ENCODE assay signal across 2 cellular contexts in the genomic region with DNA sequence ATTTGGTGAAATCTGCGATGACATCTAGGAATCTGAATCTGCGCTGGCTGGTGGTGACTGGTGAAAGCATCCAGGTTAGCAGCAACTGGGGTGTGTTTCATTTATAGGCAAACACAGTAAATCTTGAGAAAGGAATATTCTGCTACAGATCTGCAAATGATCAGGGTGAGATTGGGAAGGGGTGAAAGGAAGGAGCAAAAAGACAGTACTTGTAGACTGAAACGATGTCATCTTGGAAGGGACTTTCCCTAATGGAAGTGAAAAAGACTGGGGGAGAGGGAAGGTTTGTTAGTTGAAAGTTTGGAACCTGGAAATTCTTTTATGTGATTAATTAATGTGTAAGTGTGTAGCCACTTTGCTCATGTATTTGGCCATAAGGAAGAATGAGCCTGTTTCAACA.
A peak's percentile ranks its signal among the peaks of the same experiment; 100 is the strongest.
TF ChIP-seq lines count a peak whose summit lies in the region.

No MANE protein-coding gene starts in this region.

TF ChIP-seq in HEK293, 187 proteins besides CTCF, POLR2A, EP300 and RAD21 (continued from another document):
- TF ChIP-seq, protein P1, sequence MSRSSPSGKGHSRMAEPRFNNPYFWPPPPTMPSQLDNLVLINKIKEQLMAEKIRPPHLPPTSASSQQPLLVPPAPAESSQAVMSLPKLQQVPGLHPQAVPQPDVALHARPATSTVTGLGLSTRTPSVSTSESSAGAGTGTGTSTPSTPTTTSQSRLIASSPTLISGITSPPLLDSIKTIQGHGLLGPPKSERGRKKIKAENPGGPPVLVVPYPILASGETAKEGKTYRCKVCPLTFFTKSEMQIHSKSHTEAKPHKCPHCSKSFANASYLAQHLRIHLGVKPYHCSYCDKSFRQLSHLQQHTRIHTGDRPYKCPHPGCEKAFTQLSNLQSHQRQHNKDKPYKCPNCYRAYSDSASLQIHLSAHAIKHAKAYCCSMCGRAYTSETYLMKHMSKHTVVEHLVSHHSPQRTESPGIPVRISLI (tag by site-specific recombination; IDR thresholded peaks at IDR 0.05) = no peak
- no peak for TF ChIP-seq ZNF391 (tag by site-specific recombination; IDR thresholded peaks at IDR 0.05; ENCODE audit: borderline replicate concordance, low read depth)
- TF ChIP-seq, protein P2, sequence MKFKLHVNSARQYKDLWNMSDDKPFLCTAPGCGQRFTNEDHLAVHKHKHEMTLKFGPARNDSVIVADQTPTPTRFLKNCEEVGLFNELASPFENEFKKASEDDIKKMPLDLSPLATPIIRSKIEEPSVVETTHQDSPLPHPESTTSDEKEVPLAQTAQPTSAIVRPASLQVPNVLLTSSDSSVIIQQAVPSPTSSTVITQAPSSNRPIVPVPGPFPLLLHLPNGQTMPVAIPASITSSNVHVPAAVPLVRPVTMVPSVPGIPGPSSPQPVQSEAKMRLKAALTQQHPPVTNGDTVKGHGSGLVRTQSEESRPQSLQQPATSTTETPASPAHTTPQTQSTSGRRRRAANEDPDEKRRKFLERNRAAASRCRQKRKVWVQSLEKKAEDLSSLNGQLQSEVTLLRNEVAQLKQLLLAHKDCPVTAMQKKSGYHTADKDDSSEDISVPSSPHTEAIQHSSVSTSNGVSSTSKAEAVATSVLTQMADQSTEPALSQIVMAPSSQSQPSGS (tag by site-specific recombination; IDR thresholded peaks at IDR 0.05; ENCODE audit: low read depth) = peak; percentile 34

TF ChIP-seq in IMR-90, 13 proteins besides CTCF, POLR2A, EP300 and RAD21 (continued from another document):
- TF ChIP-seq CHD1 (IDR thresholded peaks at IDR 0.05; ENCODE audit: low read depth, low read length) = no peak
- TF ChIP-seq RFX5 (IDR thresholded peaks at IDR 0.05; ENCODE audit: low read depth, low read length) = no peak
- no peak for TF ChIP-seq CEBPB (IDR thresholded peaks at IDR 0.05; ENCODE audit: low read depth, low read length)
- no peak for TF ChIP-seq NFE2L2 (IDR thresholded peaks at IDR 0.05; ENCODE audit: low read depth, low read length)
- TF ChIP-seq MXI1 (IDR thresholded peaks at IDR 0.05; ENCODE audit: borderline replicate concordance, low read depth, low read length) = no peak
- no peak for TF ChIP-seq MAFK (IDR thresholded peaks at IDR 0.05; ENCODE audit: low read depth, low read length)
- TF ChIP-seq BHLHE40 (IDR thresholded peaks at IDR 0.05; ENCODE audit: low read depth, low read length) = no peak
- TF ChIP-seq, protein P3, sequence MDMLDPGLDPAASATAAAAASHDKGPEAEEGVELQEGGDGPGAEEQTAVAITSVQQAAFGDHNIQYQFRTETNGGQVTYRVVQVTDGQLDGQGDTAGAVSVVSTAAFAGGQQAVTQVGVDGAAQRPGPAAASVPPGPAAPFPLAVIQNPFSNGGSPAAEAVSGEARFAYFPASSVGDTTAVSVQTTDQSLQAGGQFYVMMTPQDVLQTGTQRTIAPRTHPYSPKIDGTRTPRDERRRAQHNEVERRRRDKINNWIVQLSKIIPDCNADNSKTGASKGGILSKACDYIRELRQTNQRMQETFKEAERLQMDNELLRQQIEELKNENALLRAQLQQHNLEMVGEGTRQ (IDR thresholded peaks at IDR 0.05; ENCODE audit: low read depth, low read length) = no peak
- no peak for TF ChIP-seq MAZ (IDR thresholded peaks at IDR 0.05; ENCODE audit: borderline replicate concordance, low read depth, low read length)
- TF ChIP-seq RCOR1 (IDR thresholded peaks at IDR 0.05; ENCODE audit: insufficient replicate concordance, low read length) = no peak
